Comparison of ENCODE assay signal across 17 cellular contexts in genomic region chr4:38330321-38330720, GRCh38.
"Had no signal": no experiment of that assay in that cellular context is flagged by ENCODE, and none has a peak within 500 bp of the region (broad histone marks: within the 10 kb centered on the region; RNA-seq: fewer than 3 reads in every experiment).

No MANE protein-coding gene starts in this region.

- H3K4me3 ChIP-seq: dorsolateral prefrontal cortex, tibial artery, vagina had no signal

- H3K9me3 ChIP-seq: tibial artery, vagina had no signal

- H3K36me3 ChIP-seq: tibial artery, vagina had no signal

- H3K4me3 Mint-ChIP-seq: endodermal cell, nephron had no signal

- ATAC-seq: activated CD4-positive, CD25-positive, alpha-beta regulatory T cell treated with anti-CD3 and anti-CD28 coated beads, Interleukin-2, amount 50 U/mL, for 24 hours had no signal

- H3K27me3 ChIP-seq: dorsolateral prefrontal cortex, tibial artery, vagina had no signal

- DNase-seq: activated CD4-positive, alpha-beta T cell treated with anti-CD3 and anti-CD28 coated beads, Interleukin-2, amount 50 U/mL, for 4 hours; activated naive CD4-positive, alpha-beta T cell; activated T-cell treated with anti-CD3 and anti-CD28 coated beads for 4 hours; dorsolateral prefrontal cortex; endodermal cell; head of caudate nucleus; kidney glomerular epithelial cell; mesenchymal stem cell; nucleus accumbens; posterior cingulate gyrus; retina; stimulated activated CD4-positive, alpha-beta T cell treated with anti-CD3 and anti-CD28 coated beads, Interleukin-12 subunit alpha, Interleukin-12 subunit beta, amount 100 ng/mL, for 4 hours; stimulated activated CD4-positive, alpha-beta T cell treated with anti-CD3 and anti-CD28 coated beads, Interleukin-2, amount 100 ng/mL, for 24 hours; tibial artery had no signal

- H3K4me1 ChIP-seq: tibial artery, vagina had no signal

- H3K27ac ChIP-seq: dorsolateral prefrontal cortex, tibial artery, vagina had no signal

- H3K27ac Mint-ChIP-seq: endodermal cell had no signal
